Comparison of ENCODE assay signal across 8 cellular contexts in the genomic region with DNA sequence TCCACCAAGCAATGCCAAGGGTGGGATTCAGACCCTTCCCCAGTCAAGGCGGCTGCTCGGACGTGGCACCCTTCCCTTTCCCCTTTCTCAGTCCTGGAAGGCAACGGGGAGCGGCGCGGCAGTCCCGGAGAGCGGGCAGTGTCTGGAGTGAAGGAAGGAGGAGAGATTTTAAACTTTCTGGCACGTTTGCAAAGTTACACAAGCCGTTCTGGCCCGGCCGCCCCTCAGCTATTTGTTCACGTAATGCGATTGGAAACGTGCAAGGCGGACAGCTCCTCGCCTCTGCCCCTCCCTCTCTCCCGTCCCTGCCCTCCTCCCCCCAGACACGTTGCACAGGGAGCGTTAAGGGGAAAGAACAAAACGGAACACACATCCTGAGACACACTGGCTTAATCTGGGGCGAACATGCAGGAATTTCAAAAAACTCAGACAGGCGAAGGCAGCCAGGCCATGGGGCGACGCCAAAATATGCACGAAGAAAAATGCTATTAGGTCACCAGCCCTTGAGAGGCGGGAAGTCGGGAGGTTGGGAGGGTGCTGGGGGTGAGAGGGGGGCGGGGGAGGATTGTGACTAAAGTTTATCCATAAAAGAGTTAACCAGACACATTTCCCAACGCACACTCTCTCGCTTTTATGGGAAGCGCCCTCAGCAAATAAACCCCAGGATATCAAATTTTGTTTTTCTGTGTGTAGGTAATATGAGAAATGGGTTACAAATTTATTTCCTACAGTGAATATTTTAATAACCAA. TPM values are rescaled to one million over a fixed set of nuclear protein-coding genes. Genes with fewer than 3 reads are reported as not detected.
DNase-seq lines count a peak whose midpoint lies in the region; ATAC-seq and TF ChIP-seq lines count a peak whose summit lies in the region.

Gene LOX, minus strand, starts transcription at position 144 of the 750 bp plus-strand sequence. CDS start 274 bp downstream, outside the sequence.

- no peak for TF ChIP-seq CTCF in Peyer's patch (IDR thresholded peaks at IDR 0.05)
- TF ChIP-seq CTCF in lower leg skin (IDR thresholded peaks at IDR 0.05): no peak
- no peak for TF ChIP-seq CTCF in testis (IDR thresholded peaks at IDR 0.05)

- no peaks in the 10 kb centered on the region for H3K9me3 ChIP-seq in Peyer's patch
- no peaks in the 10 kb centered on the region for H3K9me3 ChIP-seq in testis

- 1% methylated on average over 33 of the region's 33 CpGs for WGBS in lower leg skin, 2 donors
- WGBS in testis, 2 donors: 0 to 1% methylated on average over 24 to 33 of the region's 33 CpGs

- TF ChIP-seq POLR2A in Peyer's patch (IDR thresholded peaks at IDR 0.05): peak in 1 of 2 donors; percentile 10
- TF ChIP-seq POLR2A in lower leg skin (IDR thresholded peaks at IDR 0.05): no peak
- no peak for TF ChIP-seq POLR2A in testis (IDR thresholded peaks at IDR 0.05)

- H3K27ac ChIP-seq in Peyer's patch (peak within 1 kb of the TSS; percentile 43 to 61 (median 52)), testis (peak within 1 kb of the TSS; percentile 6 to 59)

- H3K4me3 ChIP-seq in Peyer's patch: peak within 1 kb of the TSS; percentile 30 to 55 (median 43)
- H3K4me3 ChIP-seq in lower leg skin (ENCODE audit: low read depth, poor library complexity, severe bottlenecking): peak within 1 kb of the TSS; percentile 68
- peak within 1 kb of the TSS; percentile 59 to 68 for H3K4me3 ChIP-seq in testis

- ATAC-seq in GM19395 (IDR thresholded peaks at IDR 0.05; ENCODE audit: unreplicated experiment) (peak; percentile 13), HG02588 (IDR thresholded peaks at IDR 0.05; ENCODE audit: unreplicated experiment) (no peak), HG02610 (IDR thresholded peaks at IDR 0.05; ENCODE audit: unreplicated experiment) (no peak)

- H3K27me3 ChIP-seq in Peyer's patch (peaks cover 0 to 4% of the 10 kb centered on the region in 2 donors), testis (no peaks in the 10 kb centered on the region)

- H3K4me1 ChIP-seq in Peyer's patch (peaks cover 0 to 14% (median 10%) of the 10 kb centered on the region in 4 donors), testis (no peaks in the 10 kb centered on the region)

- intact Hi-C loops in lower leg skin (cut with DNase I; ENCODE audit: low total_unique reads): no loop called here
- intact Hi-C loops in testis (cut with DNase I; ENCODE audit: low total_unique reads): no loop called here

- DNase-seq in AG08395 (ENCODE audit: low spot score) (peak; percentile 91), Peyer's patch (peak in 2 of 3 donors; percentile 57 to 68), ecto neural progenitor cell (ENCODE audit: low spot score) (peak; percentile 73), lower leg skin (ENCODE audit: low spot score in 2 of 2) (peak; percentile 84 to 97), testis (peak; percentile 72)

- H3K36me3 ChIP-seq in Peyer's patch (no peaks in the 10 kb centered on the region), testis (ENCODE audit: low read depth, missing control alignments) (no peaks in the 10 kb centered on the region)

RNA-seq across cellular contexts. Expression of gene LOX, which starts in this region (rescaled TPM):
- 10 to 100 TPM in 1 of 4 donors, 1 to 10 TPM in 3; 3.5 to 15.7 (median 6.2) TPM for total RNA-seq in Peyer's patch
- 10 to 100 TPM in 2 of 4 donors, 1 to 10 TPM in 2; 6.5 to 48.2 (median 12.6) TPM for total RNA-seq in lower leg skin
- 1 to 10 TPM; 2.4 to 6.4 TPM for total RNA-seq in testis
- polyA plus RNA-seq in testis (ENCODE audit: insufficient read depth, low read depth, low replicate concordance): 11.9 TPM
